ENCODE assay signal across 24 cellular contexts in the genomic region with DNA sequence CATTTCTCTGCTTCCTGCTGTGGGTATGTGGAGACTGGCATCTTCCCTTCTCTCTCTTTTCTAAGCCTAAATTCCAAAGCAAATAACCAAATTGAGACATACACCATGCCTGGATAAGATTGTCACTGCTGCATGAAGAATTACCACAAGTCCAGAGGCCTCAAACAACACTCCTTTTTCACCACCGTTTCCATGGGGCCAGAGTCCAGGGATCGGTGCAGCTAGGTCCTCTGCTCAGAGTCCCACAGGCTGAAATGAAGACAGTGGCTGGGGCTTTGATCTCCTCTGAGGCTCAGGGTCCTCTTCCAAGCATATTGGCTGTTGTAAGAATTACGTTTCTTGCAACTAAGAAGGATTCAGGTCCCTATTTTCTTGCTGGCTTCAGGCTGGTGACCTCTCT.
A peak's percentile ranks its signal among the peaks of the same experiment; 100 is the strongest.
DNase-seq lines count a peak whose midpoint lies in the region; ATAC-seq, FAIRE-seq and TF ChIP-seq lines count a peak whose summit lies in the region.
"Had no signal": no experiment of that assay in that cellular context is flagged by ENCODE, and none has a peak within 500 bp of the region (broad histone marks: within the 10 kb centered on the region; RNA-seq: fewer than 3 reads in every experiment).

No MANE protein-coding gene starts in this region.

- H3K36me3 ChIP-seq in small intestine (ENCODE audit: control insufficient read depth in 2 of 2, insufficient read depth in 2 of 2, low read length in 2 of 2) (no peaks in the 10 kb centered on the region), thyroid gland (no peaks in the 10 kb centered on the region)
- H3K36me3 ChIP-seq: BLaER1, HAP-1 had no signal

- H3K9me3 Mint-ChIP-seq in chondrocyte (ENCODE audit: low read depth) (no peaks in the 10 kb centered on the region), mesothelial cell of epicardium (peaks cover 4% of the 10 kb centered on the region)
- no peaks in the 10 kb centered on the region for H3K9me3 Mint-ChIP-seq in activated naive CD8-positive, alpha-beta T cell treated with anti-CD3 and anti-CD28 coated beads for 36 hours
- H3K9me3 Mint-ChIP-seq: HFFc6 had no signal

- DNase-seq in HuH-7 (ENCODE audit: low spot score) (peak; percentile 58), chondrocyte (ENCODE audit: low spot score) (no peak), left lobe of liver (ENCODE audit: low spot score) (no peak), small intestine (peak; percentile 61), thyroid gland (no peak), mesothelial cell of epicardium (ENCODE audit: low spot score in 2 of 2, unreplicated experiment in 2 of 2) (no peak)
- no peak for DNase-seq in activated naive CD8-positive, alpha-beta T cell treated with anti-CD3 and anti-CD28 coated beads for 36 hours
- DNase-seq: CD4-positive, CD25-positive, alpha-beta regulatory T cell; CD8-positive, alpha-beta memory T cell; DMS 273 treated with DMSO at 0.1 percent for 48 hours; DMS79; EL; GDM1; HFFc6 had no signal

- TF ChIP-seq CTCF in chondrocyte (IDR thresholded peaks at IDR 0.05) (no peak), thyroid gland (IDR thresholded peaks at IDR 0.05) (no peak), mesothelial cell of epicardium (IDR thresholded peaks at IDR 0.05; ENCODE audit: unreplicated experiment) (no peak)

- H3K36me3 Mint-ChIP-seq in chondrocyte (ENCODE audit: low read depth) (no peaks in the 10 kb centered on the region), mesothelial cell of epicardium (no peaks in the 10 kb centered on the region)
- H3K36me3 Mint-ChIP-seq in activated naive CD8-positive, alpha-beta T cell treated with anti-CD3 and anti-CD28 coated beads for 36 hours: peaks cover 6% of the 10 kb centered on the region

- ATAC-seq in left lobe of liver (peak; percentile 75), GM18520 (IDR thresholded peaks at IDR 0.05; ENCODE audit: unreplicated experiment) (no peak)
- ATAC-seq: GM12878, GM23338 had no signal

- no peak overlapping the region for H3K4me3 Mint-ChIP-seq in chondrocyte (ENCODE audit: unreplicated experiment)
- no peak overlapping the region for H3K4me3 Mint-ChIP-seq in activated naive CD8-positive, alpha-beta T cell treated with anti-CD3 and anti-CD28 coated beads for 36 hours
- no peak overlapping the region for H3K4me3 Mint-ChIP-seq in mesothelial cell of epicardium
- H3K4me3 Mint-ChIP-seq: B cell; CD4-positive, CD25-positive, alpha-beta regulatory T cell; CD8-positive, alpha-beta memory T cell; GM23338; HFFc6 had no signal

- no peak for FAIRE-seq in small intestine (lab: Jason Lieb, UNC)
- FAIRE-seq: A204.1, D721Med, GM12878 had no signal

- 40 to 56% (median 51%) methylated on average over 3 of the region's 3 CpGs for WGBS in small intestine, 3 donors
- 84 to 91% methylated on average over 3 of the region's 3 CpGs for WGBS in thyroid gland, 2 donors

- TF ChIP-seq POLR2A in thyroid gland (IDR thresholded peaks at IDR 0.05): no peak

- intact Hi-C loops in thyroid gland (cut with DNase I): no loop called here

- H3K27me3 ChIP-seq in small intestine (ENCODE audit: control insufficient read depth in 2 of 2, insufficient read depth in 2 of 2, low read length in 2 of 2): no peaks in the 10 kb centered on the region
- no peaks in the 10 kb centered on the region for H3K27me3 ChIP-seq in thyroid gland
- H3K27me3 ChIP-seq: BLaER1 had no signal

- H3K4me1 ChIP-seq in small intestine (ENCODE audit: control insufficient read depth in 2 of 2, insufficient read depth in 1 of 2, low read depth in 1 of 2, low read length in 1 of 2): no peaks in the 10 kb centered on the region
- H3K4me1 ChIP-seq in thyroid gland: no peaks in the 10 kb centered on the region
- H3K4me1 ChIP-seq: HAP-1 had no signal

- H3K27ac ChIP-seq in small intestine (ENCODE audit: low read depth in 1 of 2, low read length in 1 of 2) (no peak overlapping the region), thyroid gland (no peak overlapping the region)
- H3K27ac ChIP-seq: 22Rv1, BLaER1, C4-2B had no signal

- H3K27me3 Mint-ChIP-seq in chondrocyte (ENCODE audit: low read depth): no peaks in the 10 kb centered on the region
- H3K27me3 Mint-ChIP-seq in activated naive CD8-positive, alpha-beta T cell treated with anti-CD3 and anti-CD28 coated beads for 36 hours: no peaks in the 10 kb centered on the region
- H3K27me3 Mint-ChIP-seq in mesothelial cell of epicardium (ENCODE audit: low read depth): no peaks in the 10 kb centered on the region
- H3K27me3 Mint-ChIP-seq: B cell had no signal

- H3K27ac Mint-ChIP-seq in chondrocyte (ENCODE audit: unreplicated experiment) (peak overlapping the region; percentile 10), mesothelial cell of epicardium (no peak overlapping the region)
- no peak overlapping the region for H3K27ac Mint-ChIP-seq in activated naive CD8-positive, alpha-beta T cell treated with anti-CD3 and anti-CD28 coated beads for 36 hours
- H3K27ac Mint-ChIP-seq: B cell; CD4-positive, CD25-positive, alpha-beta regulatory T cell; CD8-positive, alpha-beta memory T cell; GM23338; HFFc6 had no signal

- H3K4me1 Mint-ChIP-seq in chondrocyte (ENCODE audit: low read depth): peaks cover 4% of the 10 kb centered on the region
- H3K4me1 Mint-ChIP-seq in activated naive CD8-positive, alpha-beta T cell treated with anti-CD3 and anti-CD28 coated beads for 36 hours: no peaks in the 10 kb centered on the region
- H3K4me1 Mint-ChIP-seq in mesothelial cell of epicardium: no peaks in the 10 kb centered on the region
- H3K4me1 Mint-ChIP-seq: CD8-positive, alpha-beta memory T cell; GM23338 had no signal

- H3K4me3 ChIP-seq in small intestine (ENCODE audit: low read depth in 1 of 2, low read length in 2 of 2) (no peak overlapping the region), thyroid gland (replicated peaks in 1 of 3) (no peak overlapping the region)
- H3K4me3 ChIP-seq: BLaER1, GM12878, GM23338, HAP-1 had no signal

- H3K9me3 ChIP-seq in small intestine (ENCODE audit: control insufficient read depth, low read depth): no peaks in the 10 kb centered on the region
- no peaks in the 10 kb centered on the region for H3K9me3 ChIP-seq in thyroid gland
- H3K9me3 ChIP-seq: HAP-1 had no signal

Comparison
In these comparisons a context has a peak if more than half of its experiments do, and no peak if none do; other contexts are left out.
1. DNase-seq: peak in HuH-7 (single experiment) and small intestine (single experiment); none in chondrocyte (single experiment), left lobe of liver (single experiment), thyroid gland (0 of 2), activated naive CD8-positive, alpha-beta T cell treated with anti-CD3 and anti-CD28 coated beads for 36 hours (single experiment) and mesothelial cell of epicardium (0 of 2).